1 cellular context compared by ENCODE assay signal in genomic region chr7:91537260-91538152, GRCh38.
TF ChIP-seq lines count a peak whose summit lies in the region.

No MANE protein-coding gene starts in this region.

TF ChIP-seq in GM23338, 12 proteins besides CTCF, POLR2A, EP300 and RAD21 (continued from another document):
- TF ChIP-seq REST (IDR thresholded peaks at IDR 0.05; ENCODE audit: unreplicated experiment) = no peak
